8 cellular contexts compared by ENCODE assay signal in genomic region chr12:124863409-124864325, GRCh38. TPM values are rescaled to one million over a fixed set of nuclear protein-coding genes. Genes with fewer than 3 reads are reported as not detected.
DNase-seq lines count a peak whose midpoint lies in the region; TF ChIP-seq lines count a peak whose summit lies in the region.

SCARB1 (minus strand) TSS chr12:124863864; CDS start chr12:124863720, 144 bp downstream.

- no peaks in the 10 kb centered on the region for H3K36me3 ChIP-seq in suprapubic skin

- no peaks in the 10 kb centered on the region for H3K27me3 ChIP-seq in suprapubic skin

- H3K9me3 Mint-ChIP-seq in activated naive CD4-positive, alpha-beta T cell treated with anti-CD3 and anti-CD28 coated beads for 36 hours = no peaks in the 10 kb centered on the region

- H3K27me3 Mint-ChIP-seq in activated naive CD4-positive, alpha-beta T cell treated with anti-CD3 and anti-CD28 coated beads for 36 hours (ENCODE audit: low read depth) = peaks cover 1% of the 10 kb centered on the region

- no peak for TF ChIP-seq CTCF in suprapubic skin (IDR thresholded peaks at IDR 0.05)

- H3K27ac Mint-ChIP-seq in activated naive CD4-positive, alpha-beta T cell treated with anti-CD3 and anti-CD28 coated beads for 36 hours = peak within 1 kb of the TSS; percentile 84

- DNase-seq in ELF-1 (ENCODE audit: low read depth, low spot score) = peak; percentile 80
- peak; percentile 64 for DNase-seq in H4 (ENCODE audit: low spot score)
- DNase-seq in LoVo (ENCODE audit: low spot score) = peak; percentile 94
- peak; percentile 81 for DNase-seq in SK-MEL-5 (ENCODE audit: low read depth, low spot score)
- DNase-seq in activated naive CD4-positive, alpha-beta T cell treated with anti-CD3 and anti-CD28 coated beads for 36 hours = peak; percentile 79
- peak; percentile 96 for DNase-seq in germinal center (ENCODE audit: low spot score)
- DNase-seq in occipital lobe (lab: John Stamatoyannopoulos, UW) = peak; percentile 87
- DNase-seq in suprapubic skin (ENCODE audit: low spot score in 2 of 2) = peak; percentile 84 to 89

- H3K4me3 ChIP-seq in suprapubic skin = peak within 1 kb of the TSS; percentile 85

- H3K9me3 ChIP-seq in suprapubic skin = no peaks in the 10 kb centered on the region

- TF ChIP-seq POLR2A in suprapubic skin (IDR thresholded peaks at IDR 0.05) = peak in 1 of 2 donors; percentile 31

- peak within 1 kb of the TSS; percentile 58 for H3K27ac ChIP-seq in suprapubic skin

- peak within 1 kb of the TSS; percentile 78 for H3K4me3 Mint-ChIP-seq in activated naive CD4-positive, alpha-beta T cell treated with anti-CD3 and anti-CD28 coated beads for 36 hours

- in situ Hi-C loops in SK-MEL-5 (cut with HindIII; ENCODE audit: low pct_unique_long_range_greater_than_20kb, low sequenced_read_pairs) = no loop called here

- intact Hi-C loops in activated naive CD4-positive, alpha-beta T cell treated with anti-CD3 and anti-CD28 coated beads for 36 hours (cut with micrococcal nuclease) = loop anchor here (1.0 to 2.0 kb wide), 3 partner anchors 43 to 126 kb away; partner anchors contain the start of gene DHX37

- under 1% methylated on average over 18 of the region's 89 CpGs for WGBS in suprapubic skin

- CTCF ChIA-PET in activated naive CD4-positive, alpha-beta T cell treated with anti-CD3 and anti-CD28 coated beads for 36 hours (lab: Charles Lee) = interaction anchor here (0.9 kb wide), 1 partner anchor 201 kb away, joined by 3 read pairs; no protein-coding TSS in a partner anchor

- H3K4me1 ChIP-seq in suprapubic skin = peaks cover 29% of the 10 kb centered on the region

- no peak for TF ChIP-seq EP300 in suprapubic skin (IDR thresholded peaks at IDR 0.05)

- H3K4me1 Mint-ChIP-seq in activated naive CD4-positive, alpha-beta T cell treated with anti-CD3 and anti-CD28 coated beads for 36 hours (ENCODE audit: low read depth) = peaks cover 16% of the 10 kb centered on the region

- peaks cover 3% of the 10 kb centered on the region for H3K36me3 Mint-ChIP-seq in activated naive CD4-positive, alpha-beta T cell treated with anti-CD3 and anti-CD28 coated beads for 36 hours (ENCODE audit: low read depth)

RNA-seq across cellular contexts. Expression of gene SCARB1, which starts in this region (rescaled TPM):
- 19.5 and 26.8 TPM in 2 replicates for total RNA-seq in H4 (2014; rRNA removed; shearing (Covaris generic))
- total RNA-seq in SK-MEL-5 (2014; rRNA removed; shearing (Covaris generic)) = 184 and 193 TPM in 2 replicates
- polyA plus RNA-seq in SK-MEL-5 (2015; cell fraction: cytosol; rRNA removed) = 980 and 1,065 TPM in 2 replicates
- polyA plus RNA-seq in SK-MEL-5 (2015; cell fraction: nucleus; rRNA removed) = 308 and 404 TPM in 2 replicates
- total RNA-seq in activated naive CD4-positive, alpha-beta T cell treated with anti-CD3 and anti-CD28 coated beads for 36 hours = 10 to 100 TPM; 18.2 to 18.3 TPM
- total RNA-seq in occipital lobe (8.9 TPM), suprapubic skin (10 to 100 TPM; 25.6 to 38.1 (median 29.0) TPM)

Comparison
In these comparisons a context has a peak if more than half of its experiments do, and no peak if none do; other contexts are left out.
1. Peak in every context shown above with its lines: DNase-seq, H3K4me3 ChIP-seq and H3K27ac ChIP-seq.